Comparison of ENCODE assay signal across 8 cellular contexts in genomic region chr14:49879683-49880204, GRCh38. TPM values are rescaled to one million over a fixed set of nuclear protein-coding genes. Genes with fewer than 3 reads are reported as not detected.
A peak's percentile ranks its signal among the peaks of the same experiment; 100 is the strongest.
DNase-seq lines count a peak whose midpoint lies in the region; ATAC-seq and TF ChIP-seq lines count a peak whose summit lies in the region.

No MANE protein-coding gene starts in this region.

- H3K4me3 ChIP-seq in left ventricle myocardium inferior = no peak overlapping the region

- H3K4me1 Mint-ChIP-seq in activated naive CD4-positive, alpha-beta T cell treated with anti-CD3 and anti-CD28 coated beads for 36 hours (ENCODE audit: low read depth) = peaks cover 17% of the 10 kb centered on the region

- peak; percentile 42 for DNase-seq in DMS 273 treated with DMSO at 0.1 percent for 48 hours (lab: John Stamatoyannopoulos, UW)
- DNase-seq in HK-2 (ENCODE audit: unreplicated experiment) = peak; percentile 47
- peak; percentile 68 for DNase-seq in RPMI7951 (ENCODE audit: low read depth)
- DNase-seq in activated naive CD4-positive, alpha-beta T cell treated with anti-CD3 and anti-CD28 coated beads for 36 hours = peak; percentile 79
- DNase-seq in left ventricle myocardium inferior = no peak
- DNase-seq in stimulated activated CD4-positive, alpha-beta T cell treated with anti-CD3 and anti-CD28 coated beads, Interleukin-1b, Interleukin-23, amount 100 ng/mL, for 48 hours = peak; percentile 85

- H3K27me3 Mint-ChIP-seq in activated naive CD4-positive, alpha-beta T cell treated with anti-CD3 and anti-CD28 coated beads for 36 hours (ENCODE audit: low read depth) = no peaks in the 10 kb centered on the region

- no peak overlapping the region for H3K4me3 Mint-ChIP-seq in activated naive CD4-positive, alpha-beta T cell treated with anti-CD3 and anti-CD28 coated beads for 36 hours

- H3K27ac Mint-ChIP-seq in activated naive CD4-positive, alpha-beta T cell treated with anti-CD3 and anti-CD28 coated beads for 36 hours = peak overlapping the region; percentile 30

- intact Hi-C loops in activated naive CD4-positive, alpha-beta T cell treated with anti-CD3 and anti-CD28 coated beads for 36 hours (cut with micrococcal nuclease) = loop anchor here (1.0 kb wide), 5 partner anchors 13 to 204 kb away; no protein-coding TSS in a partner anchor
- intact Hi-C loops in left ventricle myocardium inferior (cut with micrococcal nuclease) = no loop called here

- peak; percentile 74 for TF ChIP-seq CTCF in left ventricle myocardium inferior (IDR thresholded peaks at IDR 0.05; ENCODE audit: borderline replicate concordance)

- no peaks in the 10 kb centered on the region for H3K9me3 ChIP-seq in left ventricle myocardium inferior (replicated peaks)

- CTCF ChIA-PET in activated naive CD4-positive, alpha-beta T cell treated with anti-CD3 and anti-CD28 coated beads for 36 hours (lab: Charles Lee) = interaction anchor here (0.6 to 1.9 kb wide), 21 partner anchors 9 to 227 kb away, joined by 3 to 17 read pairs (median 3); partner anchors contain the start of gene ARF6

- H3K27ac ChIP-seq in left ventricle myocardium inferior (replicated peaks) = no peak overlapping the region

- no peaks in the 10 kb centered on the region for H3K9me3 Mint-ChIP-seq in activated naive CD4-positive, alpha-beta T cell treated with anti-CD3 and anti-CD28 coated beads for 36 hours

- ATAC-seq in GM19467 (IDR thresholded peaks at IDR 0.05; ENCODE audit: unreplicated experiment) (peak; percentile 76), HG03460 (IDR thresholded peaks at IDR 0.05; ENCODE audit: unreplicated experiment) (no peak)

- H3K4me1 ChIP-seq in left ventricle myocardium inferior = no peaks in the 10 kb centered on the region

- no peaks in the 10 kb centered on the region for H3K36me3 ChIP-seq in left ventricle myocardium inferior

- H3K36me3 Mint-ChIP-seq in activated naive CD4-positive, alpha-beta T cell treated with anti-CD3 and anti-CD28 coated beads for 36 hours (ENCODE audit: low read depth) = no peaks in the 10 kb centered on the region

- no peaks in the 10 kb centered on the region for H3K27me3 ChIP-seq in left ventricle myocardium inferior (ENCODE audit: low read depth)

RNA-seq across cellular contexts. Expression of gene ARF6, which starts 13.1 kb away (rescaled TPM):
- total RNA-seq in RPMI7951 (2014; rRNA removed; shearing (Covaris generic)) = 48.4 and 51.5 TPM in 2 replicates
- 100 to 1,000 TPM; 128 to 129 TPM for total RNA-seq in activated naive CD4-positive, alpha-beta T cell treated with anti-CD3 and anti-CD28 coated beads for 36 hours
- 24.4 TPM for total RNA-seq in left ventricle myocardium inferior

RNA-seq across cellular contexts. Expression of gene NEMF, which starts 27.2 kb away (rescaled TPM):
- 31.4 and 49.5 TPM in 2 replicates for total RNA-seq in RPMI7951 (2014; rRNA removed; shearing (Covaris generic))
- total RNA-seq in activated naive CD4-positive, alpha-beta T cell treated with anti-CD3 and anti-CD28 coated beads for 36 hours = 10 to 100 TPM; 45.5 to 47.0 TPM
- total RNA-seq in left ventricle myocardium inferior = 52.7 TPM
